ENCODE assay signal across 1 cellular context in the genomic region with DNA sequence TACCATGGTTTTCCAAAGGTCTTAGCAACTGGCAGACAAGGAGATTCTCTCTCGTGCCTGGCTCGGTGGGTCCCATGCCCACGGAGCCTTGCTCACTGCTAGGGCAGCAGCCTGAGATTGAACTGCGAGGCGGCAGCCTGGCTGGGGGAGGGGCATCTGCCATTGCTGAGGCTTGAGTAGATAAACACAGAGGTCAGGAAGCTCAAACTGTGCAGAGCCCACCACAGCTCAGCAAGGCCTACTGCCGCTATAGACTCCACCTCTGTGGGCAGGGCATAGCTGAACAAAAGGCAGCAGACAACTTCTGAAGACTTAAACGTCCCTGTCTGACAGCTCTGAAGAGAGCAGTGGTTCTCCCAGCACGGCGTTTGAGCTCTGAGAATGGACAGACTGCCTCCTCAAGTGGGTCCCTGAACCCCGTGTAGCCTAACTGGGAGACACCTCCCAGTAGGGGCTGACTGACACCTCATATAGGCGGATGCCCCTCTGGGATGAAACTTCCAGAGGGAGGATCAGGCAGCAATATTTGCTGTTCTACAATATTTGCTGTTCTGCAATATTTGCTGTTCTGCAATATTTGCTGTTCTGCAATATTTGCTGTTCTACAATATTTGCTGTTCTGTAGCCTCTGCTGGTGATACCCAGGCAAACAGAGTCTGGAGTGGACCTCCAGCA.
TF ChIP-seq lines count a peak whose summit lies in the region.

No MANE protein-coding gene starts in this region.

TF ChIP-seq in liver, 16 proteins besides CTCF, POLR2A, EP300 and RAD21 (continued from another document):
- TF ChIP-seq, protein P1, sequence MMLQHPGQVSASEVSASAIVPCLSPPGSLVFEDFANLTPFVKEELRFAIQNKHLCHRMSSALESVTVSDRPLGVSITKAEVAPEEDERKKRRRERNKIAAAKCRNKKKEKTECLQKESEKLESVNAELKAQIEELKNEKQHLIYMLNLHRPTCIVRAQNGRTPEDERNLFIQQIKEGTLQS (IDR thresholded peaks at IDR 0.05) = peak; percentile 88
- TF ChIP-seq FOXA2 (IDR thresholded peaks at IDR 0.05) (peak; percentile 94), RXRA (IDR thresholded peaks at IDR 0.05) (peak; percentile 16 to 77), TAF1 (conservative IDR thresholded peaks at IDR 0.05) (peak; percentile 28), GABPA (IDR thresholded peaks at IDR 0.05 in 1 of 2, conservative IDR thresholded peaks at IDR 0.05 in 1 of 2) (peak in 1 of 2 donors; percentile 36), SP1 (IDR thresholded peaks at IDR 0.05) (peak; percentile 71)
- TF ChIP-seq, protein P2, sequence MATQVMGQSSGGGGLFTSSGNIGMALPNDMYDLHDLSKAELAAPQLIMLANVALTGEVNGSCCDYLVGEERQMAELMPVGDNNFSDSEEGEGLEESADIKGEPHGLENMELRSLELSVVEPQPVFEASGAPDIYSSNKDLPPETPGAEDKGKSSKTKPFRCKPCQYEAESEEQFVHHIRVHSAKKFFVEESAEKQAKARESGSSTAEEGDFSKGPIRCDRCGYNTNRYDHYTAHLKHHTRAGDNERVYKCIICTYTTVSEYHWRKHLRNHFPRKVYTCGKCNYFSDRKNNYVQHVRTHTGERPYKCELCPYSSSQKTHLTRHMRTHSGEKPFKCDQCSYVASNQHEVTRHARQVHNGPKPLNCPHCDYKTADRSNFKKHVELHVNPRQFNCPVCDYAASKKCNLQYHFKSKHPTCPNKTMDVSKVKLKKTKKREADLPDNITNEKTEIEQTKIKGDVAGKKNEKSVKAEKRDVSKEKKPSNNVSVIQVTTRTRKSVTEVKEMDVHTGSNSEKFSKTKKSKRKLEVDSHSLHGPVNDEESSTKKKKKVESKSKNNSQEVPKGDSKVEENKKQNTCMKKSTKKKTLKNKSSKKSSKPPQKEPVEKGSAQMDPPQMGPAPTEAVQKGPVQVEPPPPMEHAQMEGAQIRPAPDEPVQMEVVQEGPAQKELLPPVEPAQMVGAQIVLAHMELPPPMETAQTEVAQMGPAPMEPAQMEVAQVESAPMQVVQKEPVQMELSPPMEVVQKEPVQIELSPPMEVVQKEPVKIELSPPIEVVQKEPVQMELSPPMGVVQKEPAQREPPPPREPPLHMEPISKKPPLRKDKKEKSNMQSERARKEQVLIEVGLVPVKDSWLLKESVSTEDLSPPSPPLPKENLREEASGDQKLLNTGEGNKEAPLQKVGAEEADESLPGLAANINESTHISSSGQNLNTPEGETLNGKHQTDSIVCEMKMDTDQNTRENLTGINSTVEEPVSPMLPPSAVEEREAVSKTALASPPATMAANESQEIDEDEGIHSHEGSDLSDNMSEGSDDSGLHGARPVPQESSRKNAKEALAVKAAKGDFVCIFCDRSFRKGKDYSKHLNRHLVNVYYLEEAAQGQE (IDR thresholded peaks at IDR 0.05) = peak; percentile 51
- TF ChIP-seq, protein P3, sequence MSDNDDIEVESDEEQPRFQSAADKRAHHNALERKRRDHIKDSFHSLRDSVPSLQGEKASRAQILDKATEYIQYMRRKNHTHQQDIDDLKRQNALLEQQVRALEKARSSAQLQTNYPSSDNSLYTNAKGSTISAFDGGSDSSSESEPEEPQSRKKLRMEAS (IDR thresholded peaks at IDR 0.05) = peak; percentile 50
